ENCODE assay signal across 11 cellular contexts in the genomic region with DNA sequence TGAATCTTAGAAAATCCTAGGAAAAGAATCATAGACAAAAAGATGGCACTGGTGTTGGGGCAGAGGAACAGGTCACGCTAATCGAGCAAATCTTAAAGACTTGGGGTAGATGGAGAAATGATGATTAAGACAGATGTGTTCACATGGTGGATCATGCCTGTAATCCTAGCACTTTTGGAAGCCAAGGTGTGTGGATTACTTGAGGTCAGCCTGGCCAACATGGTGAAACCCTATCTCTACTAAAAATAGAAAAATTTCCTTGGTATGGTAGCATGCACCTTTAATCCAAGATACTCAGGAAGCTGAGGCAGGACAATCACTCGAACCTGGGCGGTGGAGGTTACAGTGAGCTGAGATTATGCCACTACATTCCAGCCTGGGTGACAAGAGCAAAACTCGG.
"Had no signal": no experiment of that assay in that cellular context is flagged by ENCODE, and none has a peak within 500 bp of the region (broad histone marks: within the 10 kb centered on the region; RNA-seq: fewer than 3 reads in every experiment).

No MANE protein-coding gene starts in this region.

- H3K9me3 ChIP-seq: HAP-1 had no signal

- H3K4me2 ChIP-seq: GM23338 had no signal

- H3K27ac Mint-ChIP-seq: GM23338, H9, HFFc6 had no signal

- H3K4me3 Mint-ChIP-seq: GM23338, H9, HFFc6 had no signal

- FAIRE-seq: H1, H54 had no signal

- H3K4me3 ChIP-seq: GM23248, GM23338, HAP-1 had no signal

- H3K9ac ChIP-seq: GM23248 had no signal

- H3K27ac ChIP-seq: GM23248 had no signal

- ATAC-seq: GM23338, HCT116 had no signal

- DNase-seq: GM23248, GOT3, H7, H9, HCEC 1CT, HFFc6 had no signal

- H3K36me3 ChIP-seq: HAP-1 had no signal

- H3K9me3 Mint-ChIP-seq: H9, HFFc6 had no signal

- H3K4me1 Mint-ChIP-seq: H9 had no signal

- H3K4me1 ChIP-seq: HAP-1 had no signal

- H2AFZ ChIP-seq: GM23248, GM23338 had no signal
